ENCODE assay signal across 18 cellular contexts in the genomic region with DNA sequence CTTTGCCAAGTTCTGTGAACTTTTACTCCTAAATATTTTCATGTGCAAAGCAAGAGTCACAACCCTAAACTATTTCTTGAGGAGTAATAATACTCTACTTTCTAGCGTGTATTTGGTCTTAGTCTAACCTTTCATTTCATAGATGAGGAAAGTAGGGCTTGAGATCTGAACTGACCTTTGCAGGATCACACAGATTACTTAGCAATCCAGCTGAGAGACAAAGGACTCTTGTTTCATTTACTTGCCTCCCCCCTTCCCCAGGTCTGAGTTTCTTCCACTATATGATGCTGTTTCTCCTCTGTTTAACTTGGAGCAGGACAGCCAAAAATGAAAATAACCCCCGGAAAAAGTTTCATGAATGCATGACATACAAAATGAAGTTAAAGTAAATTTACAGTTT.
DNase-seq lines count a peak whose midpoint lies in the region; ATAC-seq and TF ChIP-seq lines count a peak whose summit lies in the region.
"Had no signal": no experiment of that assay in that cellular context is flagged by ENCODE, and none has a peak within 500 bp of the region (broad histone marks: within the 10 kb centered on the region; RNA-seq: fewer than 3 reads in every experiment).

No MANE protein-coding gene starts in this region.

- H3K4me2 ChIP-seq in Karpas-422 (ENCODE audit: low read depth, low read length, poor library complexity, severe bottlenecking) (no peak overlapping the region), smooth muscle cell (no peak overlapping the region)
- H3K4me2 ChIP-seq: BLaER1 had no signal

- TF ChIP-seq CTCF in nephron (IDR thresholded peaks at IDR 0.05; ENCODE audit: unreplicated experiment in 3 of 3) (no peak), smooth muscle cell (IDR thresholded peaks at IDR 0.05; ENCODE audit: borderline replicate concordance, insufficient read depth, poor library complexity, severe bottlenecking) (no peak)

- ATAC-seq in HG03442 (IDR thresholded peaks at IDR 0.05; ENCODE audit: unreplicated experiment) (no peak), GM21423 (IDR thresholded peaks at IDR 0.05; ENCODE audit: unreplicated experiment) (no peak)
- ATAC-seq: CD8-positive, alpha-beta T cell had no signal

- H4K20me1 ChIP-seq in Karpas-422 (ENCODE audit: insufficient read depth, low read depth, low read length) = no peaks in the 10 kb centered on the region
- no peaks in the 10 kb centered on the region for H4K20me1 ChIP-seq in smooth muscle cell (ENCODE audit: low read depth)
- H4K20me1 ChIP-seq: BLaER1 had no signal

- peaks cover 3% of the 10 kb centered on the region; the same call in 1 of the 2 replicates for H3K27me3 ChIP-seq in Karpas-422 (ENCODE audit: low read length)
- no peaks in the 10 kb centered on the region for H3K27me3 ChIP-seq in smooth muscle cell (ENCODE audit: low read depth)
- H3K27me3 ChIP-seq: BLaER1 had no signal

- no peaks in the 10 kb centered on the region for H3K9me2 ChIP-seq in Karpas-422 (replicated peaks; ENCODE audit: insufficient read depth, low read length)

- H3K9ac ChIP-seq in Karpas-422 (ENCODE audit: low read length) (no peak overlapping the region), smooth muscle cell (ENCODE audit: low read depth) (no peak overlapping the region)
- H3K9ac ChIP-seq: BLaER1, GM23248 had no signal

- no peaks in the 10 kb centered on the region for H3K79me2 ChIP-seq in Karpas-422 (ENCODE audit: low read length)
- H3K79me2 ChIP-seq in smooth muscle cell (ENCODE audit: low read depth) = no peaks in the 10 kb centered on the region

- no peak overlapping the region for H3K4me3 ChIP-seq in Karpas-422 (ENCODE audit: low read length)
- H3K4me3 ChIP-seq in smooth muscle cell = no peak overlapping the region
- H3K4me3 ChIP-seq: BLaER1, GM23248 had no signal

- H3K36me3 ChIP-seq in Karpas-422 (ENCODE audit: insufficient read depth, low read length) = no peaks in the 10 kb centered on the region
- H3K36me3 ChIP-seq in smooth muscle cell (ENCODE audit: low read depth) = no peaks in the 10 kb centered on the region
- H3K36me3 ChIP-seq: BLaER1 had no signal

- DNase-seq in Karpas-422 = no peak
- DNase-seq in fibroblast of peridontal ligament (ENCODE audit: extremely low read depth) = peak; percentile 27
- peak; percentile 17 for DNase-seq in stromal cell of bone marrow (ENCODE audit: low read depth)
- no peak for DNase-seq in smooth muscle cell (lab: John Stamatoyannopoulos, UW; ENCODE audit: unreplicated experiment)
- DNase-seq in NCI-H1930 (lab: John Stamatoyannopoulos, UW) = no peak
- DNase-seq: CD4-positive, CD25-positive, alpha-beta regulatory T cell; CD8-positive, alpha-beta T cell; DMS 273 treated with DMSO at 0.1 percent for 48 hours; DND-41; GM23248; H7; HCEC 1CT had no signal

- no peaks in the 10 kb centered on the region for H3K9me3 ChIP-seq in Karpas-422 (ENCODE audit: low read length)
- H3K9me3 ChIP-seq in smooth muscle cell (replicated peaks; ENCODE audit: low read depth) = no peaks in the 10 kb centered on the region
- H3K9me3 ChIP-seq: BLaER1 had no signal

- H3K36me3 Mint-ChIP-seq in nephron (ENCODE audit: low read depth) = no peaks in the 10 kb centered on the region
- H3K36me3 Mint-ChIP-seq: CD4-positive, CD25-positive, alpha-beta regulatory T cell; CD8-positive, alpha-beta T cell had no signal

- H3K9me3 Mint-ChIP-seq in nephron = peaks cover 3% of the 10 kb centered on the region
- H3K9me3 Mint-ChIP-seq: CD8-positive, alpha-beta T cell had no signal

- H3K27ac Mint-ChIP-seq in nephron = peak overlapping the region; percentile 39 to 88 (median 65)
- H3K27ac Mint-ChIP-seq: B cell; CD4-positive, CD25-positive, alpha-beta regulatory T cell; CD8-positive, alpha-beta T cell had no signal

- WGBS in smooth muscle cell (ENCODE audit: low lambda C conversion rate) = 89% methylated on average over 2 of the region's 2 CpGs

- H2AFZ ChIP-seq in Karpas-422 (ENCODE audit: low read length) (peak overlapping the region; percentile 30; the same call in 1 of the 2 replicates), smooth muscle cell (ENCODE audit: low read depth) (no peak overlapping the region)
- H2AFZ ChIP-seq: GM23248 had no signal

- H3K4me1 ChIP-seq in Karpas-422 (ENCODE audit: low read length) (peaks cover 57% of the 10 kb centered on the region), smooth muscle cell (ENCODE audit: low read depth) (no peaks in the 10 kb centered on the region)
- H3K4me1 ChIP-seq: BLaER1 had no signal

- no peaks in the 10 kb centered on the region for H3K27me3 Mint-ChIP-seq in nephron (ENCODE audit: low read depth)
- H3K27me3 Mint-ChIP-seq: B cell; CD4-positive, CD25-positive, alpha-beta regulatory T cell had no signal

- no peak overlapping the region for H3K4me3 Mint-ChIP-seq in nephron
- H3K4me3 Mint-ChIP-seq: B cell; CD4-positive, CD25-positive, alpha-beta regulatory T cell; CD8-positive, alpha-beta T cell had no signal

- H3F3A ChIP-seq in smooth muscle cell (ENCODE audit: low read depth) = no peaks in the 10 kb centered on the region

- no peak overlapping the region for H3K27ac ChIP-seq in Karpas-422 (ENCODE audit: low read length)
- no peak overlapping the region for H3K27ac ChIP-seq in smooth muscle cell (ENCODE audit: low read depth)
- H3K27ac ChIP-seq: BLaER1, C4-2B, GM23248 had no signal

- peaks cover 45% of the 10 kb centered on the region for H3K4me1 Mint-ChIP-seq in nephron
- H3K4me1 Mint-ChIP-seq: B cell had no signal

Comparison
In these comparisons a context has a peak if more than half of its experiments do, and no peak if none do; other contexts are left out.
1. DNase-seq: peak in fibroblast of peridontal ligament (single experiment) and stromal cell of bone marrow (single experiment); none in Karpas-422 (single experiment), smooth muscle cell (single experiment) and NCI-H1930 (0 of 2).